26 cellular contexts compared by ENCODE assay signal in genomic region chr16:50311134-50311528, GRCh38. TPM values are rescaled to one million over a fixed set of nuclear protein-coding genes. Genes with fewer than 3 reads are reported as not detected.
DNase-seq lines count a peak whose midpoint lies in the region; ATAC-seq and TF ChIP-seq lines count a peak whose summit lies in the region.
"Had no signal": no experiment of that assay in that cellular context is flagged by ENCODE, and none has a peak within 500 bp of the region (broad histone marks: within the 10 kb centered on the region; RNA-seq: fewer than 3 reads in every experiment).

No MANE protein-coding gene starts in this region.

- H3K4me2 ChIP-seq in HCT116 (ENCODE audit: low read length): no peak overlapping the region
- H3K4me2 ChIP-seq: smooth muscle cell had no signal

- H3K4me1 Mint-ChIP-seq in activated naive CD4-positive, alpha-beta T cell treated with anti-CD3 and anti-CD28 coated beads for 36 hours (ENCODE audit: low read depth): peaks cover 13% of the 10 kb centered on the region
- H3K4me1 Mint-ChIP-seq: WTC11 had no signal

- DNase-seq in activated naive CD4-positive, alpha-beta T cell treated with anti-CD3 and anti-CD28 coated beads for 36 hours: no peak
- DNase-seq in activated naive CD4-positive, alpha-beta T cell (lab: John Stamatoyannopoulos, UW): no peak
- DNase-seq in HCT116 (ENCODE audit: low read depth, low spot score): no peak
- DNase-seq in activated naive CD4-positive, alpha-beta T cell treated with anti-CD3 and anti-CD28 coated beads, Interleukin-2, amount 50 U/mL, for 72 hours (ENCODE audit: low spot score in 2 of 2): peak in 1 of 2 donors; percentile 45
- peak; percentile 22 for DNase-seq in stimulated activated CD8-positive, alpha-beta memory T cell treated with anti-CD3 and anti-CD28 coated beads, Interleukin-4, amount 100 ng/mL, for 48 hours
- no peak for DNase-seq in hippocampal formation (lab: John Stamatoyannopoulos, UW)
- DNase-seq in activated CD4-positive, alpha-beta T cell treated with anti-CD3 and anti-CD28 coated beads, Interleukin-2, amount 50 U/mL, for 1 hour: no peak
- DNase-seq: DMS79; effector CD8-positive, alpha-beta T cell; gastrocnemius medialis; Karpas-422; NCI-H2029; NCI-H226; stimulated activated CD4-positive, alpha-beta T cell treated with anti-CD3 and anti-CD28 coated beads, Interleukin-4, amount 100 ng/mL, for 1 hour; upper lobe of right lung had no signal

- no peak for TF ChIP-seq POLR2A in HCT116 (IDR thresholded peaks at IDR 0.05; ENCODE audit: borderline replicate concordance, extremely low read depth, insufficient read depth, insufficient read length)

- no peak overlapping the region for H3K9ac ChIP-seq in HCT116 (ENCODE audit: low read length)

- H3K27me3 Mint-ChIP-seq in activated naive CD4-positive, alpha-beta T cell treated with anti-CD3 and anti-CD28 coated beads for 36 hours (ENCODE audit: low read depth): no peaks in the 10 kb centered on the region
- H3K27me3 Mint-ChIP-seq: activated naive CD4-positive, alpha-beta T cell treated with anti-CD3 and anti-CD28 coated beads, Interleukin-2, amount 50 U/mL, for 24 hours; central memory CD8-positive, alpha-beta T cell had no signal

- TSS peak; percentile 18 for BruUV-seq in HCT116 (replicated peaks; lab: Mats Ljungman, UMichigan)

- intact Hi-C loops in activated naive CD4-positive, alpha-beta T cell treated with anti-CD3 and anti-CD28 coated beads for 36 hours (cut with micrococcal nuclease): no loop called here
- intact Hi-C loops in HCT116 (cut with micrococcal nuclease): no loop called here

- H3K9me3 Mint-ChIP-seq in activated naive CD4-positive, alpha-beta T cell treated with anti-CD3 and anti-CD28 coated beads for 36 hours: no peaks in the 10 kb centered on the region
- H3K9me3 Mint-ChIP-seq in activated naive CD4-positive, alpha-beta T cell treated with anti-CD3 and anti-CD28 coated beads, Interleukin-2, amount 50 U/mL, for 72 hours: no peaks in the 10 kb centered on the region
- H3K9me3 Mint-ChIP-seq: activated naive CD4-positive, alpha-beta T cell treated with anti-CD3 and anti-CD28 coated beads, Interleukin-2, amount 50 U/mL, for 24 hours; CD8-positive, alpha-beta T cell; central memory CD8-positive, alpha-beta T cell; WTC11 had no signal

- TF ChIP-seq CTCF in HCT116 (IDR thresholded peaks at IDR 0.05 in 2 of 3, conservative IDR thresholded peaks at IDR 0.05 in 1 of 3; ENCODE audit: borderline replicate concordance in 1 of 3, insufficient read depth in 1 of 3, low read depth in 2 of 3, low read length in 2 of 3): no peak

- H3K27ac Mint-ChIP-seq in activated naive CD4-positive, alpha-beta T cell treated with anti-CD3 and anti-CD28 coated beads for 36 hours: peak overlapping the region; percentile 8
- peak overlapping the region; percentile 79 to 87 for H3K27ac Mint-ChIP-seq in activated naive CD4-positive, alpha-beta T cell treated with anti-CD3 and anti-CD28 coated beads, Interleukin-2, amount 50 U/mL, for 72 hours
- H3K27ac Mint-ChIP-seq: WTC11 had no signal

- CTCF ChIA-PET in activated naive CD4-positive, alpha-beta T cell treated with anti-CD3 and anti-CD28 coated beads for 36 hours (lab: Charles Lee): no interaction called here
- CTCF ChIA-PET in HCT116 (lab: Charles Lee): no interaction called here

- H3K9me2 ChIP-seq in HCT116 (ENCODE audit: insufficient read depth): no peaks in the 10 kb centered on the region

- no peak for TF ChIP-seq RAD21 in HCT116 (IDR thresholded peaks at IDR 0.05; ENCODE audit: low read depth)

- H4K20me1 ChIP-seq in HCT116 (ENCODE audit: insufficient read depth): no peaks in the 10 kb centered on the region

- H3K27me3 ChIP-seq in HCT116 (ENCODE audit: insufficient read depth, low read length): no peaks in the 10 kb centered on the region
- H3K27me3 ChIP-seq: ascending aorta, esophagus muscularis mucosa, gastrocnemius medialis, neutrophil, SJCRH30, upper lobe of right lung had no signal

- H3K36me3 ChIP-seq in HCT116 (ENCODE audit: control insufficient read depth in 1 of 2, insufficient read depth in 2 of 2, low read length in 2 of 2): peaks cover 11 to 19% of the 10 kb centered on the region in 2 experiments; a peak in 2 of 4 replicates

- RAD21 ChIA-PET in HCT116 (lab: Charles Lee; ENCODE audit: low non-redundant PET in 1 of 2, low total read pairs in 2 of 2, uncharacterized antibody in 2 of 2, unreplicated experiment in 2 of 2): no interaction called here

- peaks cover 0 to 13% of the 10 kb centered on the region in 2 experiments; a peak in 2 of 4 replicates for H3K4me1 ChIP-seq in HCT116 (ENCODE audit: control insufficient read depth in 1 of 2, insufficient read depth in 2 of 2, low read length in 2 of 2)
- H3K4me1 ChIP-seq: ascending aorta, gastrocnemius medialis, psoas muscle, SJCRH30 had no signal

- no peaks in the 10 kb centered on the region for H3K9me3 ChIP-seq in HCT116 (ENCODE audit: control insufficient read depth in 1 of 2, insufficient read depth in 1 of 2, low read depth in 1 of 2, low read length in 2 of 2)
- H3K9me3 ChIP-seq: ascending aorta, esophagus muscularis mucosa, gastrocnemius medialis, neutrophil, psoas muscle, SJCRH30, upper lobe of right lung had no signal

- H3K4me3 ChIP-seq in HCT116 (replicated peaks in 1 of 2; ENCODE audit: low read depth in 1 of 2, low read length in 2 of 2): no peak overlapping the region
- H3K4me3 ChIP-seq: ascending aorta, esophagus muscularis mucosa, gastrocnemius medialis, psoas muscle, SJCRH30, smooth muscle cell, upper lobe of right lung had no signal

- ATAC-seq in HCT116: no peak
- ATAC-seq in activated naive CD4-positive, alpha-beta T cell treated with anti-CD3 and anti-CD28 coated beads, Interleukin-2, amount 50 U/mL, for 72 hours: no peak
- ATAC-seq in GM21825 (IDR thresholded peaks at IDR 0.05; ENCODE audit: unreplicated experiment): no peak
- ATAC-seq: CD8-positive, alpha-beta T cell; gastrocnemius medialis; upper lobe of right lung had no signal

- no peak overlapping the region for H3K4me3 Mint-ChIP-seq in activated naive CD4-positive, alpha-beta T cell treated with anti-CD3 and anti-CD28 coated beads for 36 hours
- H3K4me3 Mint-ChIP-seq: activated naive CD4-positive, alpha-beta T cell treated with anti-CD3 and anti-CD28 coated beads, Interleukin-2, amount 50 U/mL, for 24 hours; CD8-positive, alpha-beta T cell; WTC11 had no signal

- H3K79me2 ChIP-seq in HCT116 (ENCODE audit: insufficient read depth, low read length): no peaks in the 10 kb centered on the region

- H3K27ac ChIP-seq in HCT116 (ENCODE audit: low read depth, low read length): no peak overlapping the region
- H3K27ac ChIP-seq: ascending aorta, esophagus muscularis mucosa, gastrocnemius medialis, neutrophil, psoas muscle, SJCRH30, upper lobe of right lung had no signal

- POLR2A ChIA-PET in HCT116 (lab: Charles Lee): no interaction called here

- peaks cover 26% of the 10 kb centered on the region for H3K36me3 Mint-ChIP-seq in activated naive CD4-positive, alpha-beta T cell treated with anti-CD3 and anti-CD28 coated beads for 36 hours (ENCODE audit: low read depth)
- peaks cover 0 to 21% of the 10 kb centered on the region in 2 donors for H3K36me3 Mint-ChIP-seq in activated naive CD4-positive, alpha-beta T cell treated with anti-CD3 and anti-CD28 coated beads, Interleukin-2, amount 50 U/mL, for 72 hours

- H2AFZ ChIP-seq in HCT116 (ENCODE audit: low read depth, low read length, poor library complexity, severe bottlenecking): no peak overlapping the region

TF ChIP-seq in HCT116, 20 proteins besides CTCF, POLR2A, EP300 and RAD21:
- no peak for TF ChIP-seq ZBTB33 (IDR thresholded peaks at IDR 0.05; ENCODE audit: extremely low read depth, insufficient replicate concordance, low read length)

RNA-seq across cellular contexts. Expression of gene ADCY7, which starts 44.8 kb away (rescaled TPM):
- total RNA-seq in activated naive CD4-positive, alpha-beta T cell treated with anti-CD3 and anti-CD28 coated beads for 36 hours: 10 to 100 TPM; 73.4 to 89.6 TPM
- 34.2 TPM for total RNA-seq in HCT116 (2021; ENCODE audit: unreplicated experiment)
- polyA plus RNA-seq in HCT116 (2012): 25.4 and 38.4 TPM in 2 replicates
- 100 to 1,000 TPM in 1 of 2 donors, 10 to 100 TPM in 1; 78.5 to 104 TPM for total RNA-seq in activated naive CD4-positive, alpha-beta T cell treated with anti-CD3 and anti-CD28 coated beads, Interleukin-2, amount 50 U/mL, for 72 hours

RNA-seq across cellular contexts. Expression of gene BRD7, which starts 57.7 kb away (rescaled TPM):
- 100 to 1,000 TPM in 1 of 2 experiments, 10 to 100 TPM in 1; 96.7 to 101 TPM for total RNA-seq in activated naive CD4-positive, alpha-beta T cell treated with anti-CD3 and anti-CD28 coated beads for 36 hours
- total RNA-seq in HCT116 (2021; ENCODE audit: unreplicated experiment): 85.4 TPM
- 41.8 and 56.2 TPM in 2 replicates for polyA plus RNA-seq in HCT116 (2012)
- 10 to 100 TPM; 71.5 to 84.9 TPM for total RNA-seq in activated naive CD4-positive, alpha-beta T cell treated with anti-CD3 and anti-CD28 coated beads, Interleukin-2, amount 50 U/mL, for 72 hours
